1 cellular context compared by ENCODE assay signal in the genomic region with DNA sequence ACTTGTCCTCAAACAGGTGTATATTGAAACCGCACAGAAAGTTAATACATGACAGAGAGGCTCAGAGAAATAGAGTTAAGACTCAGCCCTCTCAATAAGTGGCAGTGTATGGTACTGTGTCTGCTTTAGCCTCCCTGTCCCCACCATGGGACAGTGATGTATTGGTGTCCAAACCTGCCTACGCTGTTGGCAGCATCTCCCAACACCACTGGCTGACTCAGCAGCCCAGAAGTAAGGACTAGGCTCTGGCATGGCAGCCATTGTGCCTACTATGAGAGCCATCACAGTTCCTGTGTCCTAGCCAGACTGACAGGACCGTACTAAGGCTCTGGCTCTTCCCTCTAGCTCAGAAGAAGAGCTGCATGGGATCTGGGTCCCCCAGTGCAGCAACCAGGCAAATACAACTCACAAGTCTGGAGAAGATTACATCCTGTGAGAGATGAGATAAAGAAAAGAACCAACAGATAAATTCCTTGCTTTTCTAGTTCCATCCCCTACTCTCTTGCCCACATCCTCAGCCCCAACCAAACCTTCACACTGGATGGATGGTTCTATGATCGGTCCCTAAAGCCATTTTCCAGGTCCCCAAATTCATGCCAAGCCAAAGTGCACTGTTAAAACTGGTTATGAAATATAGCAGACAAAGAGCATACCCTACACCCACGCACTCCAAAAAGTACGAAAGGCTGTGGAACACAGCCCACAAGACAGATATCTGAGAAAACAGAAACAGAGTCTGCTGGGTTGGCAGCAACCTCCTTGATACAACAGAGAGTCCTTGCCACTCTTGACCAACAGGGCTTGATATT.
TF ChIP-seq lines count a peak whose summit lies in the region.

No MANE protein-coding gene starts in this region.

TF ChIP-seq in K562, 482 proteins besides CTCF, POLR2A, EP300 and RAD21 (continued from another document):
- TF ChIP-seq, protein P1, sequence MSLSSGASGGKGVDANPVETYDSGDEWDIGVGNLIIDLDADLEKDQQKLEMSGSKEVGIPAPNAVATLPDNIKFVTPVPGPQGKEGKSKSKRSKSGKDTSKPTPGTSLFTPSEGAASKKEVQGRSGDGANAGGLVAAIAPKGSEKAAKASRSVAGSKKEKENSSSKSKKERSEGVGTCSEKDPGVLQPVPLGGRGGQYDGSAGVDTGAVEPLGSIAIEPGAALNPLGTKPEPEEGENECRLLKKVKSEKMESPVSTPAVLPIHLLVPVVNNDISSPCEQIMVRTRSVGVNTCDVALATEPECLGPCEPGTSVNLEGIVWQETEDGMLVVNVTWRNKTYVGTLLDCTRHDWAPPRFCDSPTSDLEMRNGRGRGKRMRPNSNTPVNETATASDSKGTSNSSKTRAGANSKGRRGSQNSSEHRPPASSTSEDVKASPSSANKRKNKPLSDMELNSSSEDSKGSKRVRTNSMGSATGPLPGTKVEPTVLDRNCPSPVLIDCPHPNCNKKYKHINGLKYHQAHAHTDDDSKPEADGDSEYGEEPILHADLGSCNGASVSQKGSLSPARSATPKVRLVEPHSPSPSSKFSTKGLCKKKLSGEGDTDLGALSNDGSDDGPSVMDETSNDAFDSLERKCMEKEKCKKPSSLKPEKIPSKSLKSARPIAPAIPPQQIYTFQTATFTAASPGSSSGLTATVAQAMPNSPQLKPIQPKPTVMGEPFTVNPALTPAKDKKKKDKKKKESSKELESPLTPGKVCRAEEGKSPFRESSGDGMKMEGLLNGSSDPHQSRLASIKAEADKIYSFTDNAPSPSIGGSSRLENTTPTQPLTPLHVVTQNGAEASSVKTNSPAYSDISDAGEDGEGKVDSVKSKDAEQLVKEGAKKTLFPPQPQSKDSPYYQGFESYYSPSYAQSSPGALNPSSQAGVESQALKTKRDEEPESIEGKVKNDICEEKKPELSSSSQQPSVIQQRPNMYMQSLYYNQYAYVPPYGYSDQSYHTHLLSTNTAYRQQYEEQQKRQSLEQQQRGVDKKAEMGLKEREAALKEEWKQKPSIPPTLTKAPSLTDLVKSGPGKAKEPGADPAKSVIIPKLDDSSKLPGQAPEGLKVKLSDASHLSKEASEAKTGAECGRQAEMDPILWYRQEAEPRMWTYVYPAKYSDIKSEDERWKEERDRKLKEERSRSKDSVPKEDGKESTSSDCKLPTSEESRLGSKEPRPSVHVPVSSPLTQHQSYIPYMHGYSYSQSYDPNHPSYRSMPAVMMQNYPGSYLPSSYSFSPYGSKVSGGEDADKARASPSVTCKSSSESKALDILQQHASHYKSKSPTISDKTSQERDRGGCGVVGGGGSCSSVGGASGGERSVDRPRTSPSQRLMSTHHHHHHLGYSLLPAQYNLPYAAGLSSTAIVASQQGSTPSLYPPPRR (CRISPR knock-in tag; IDR thresholded peaks at IDR 0.05; ENCODE audit: borderline replicate concordance): no peak
- TF ChIP-seq NFE2 (IDR thresholded peaks at IDR 0.05; ENCODE audit: low read depth) (0 out of 2 replicates have a peak, but pooled peaks have one; percentile 22), GABPA (tag; conservative IDR thresholded peaks at IDR 0.05; ENCODE audit: low read depth) (no peak), CBX8 (IDR thresholded peaks at IDR 0.05; ENCODE audit: borderline replicate concordance, extremely low read depth, low read depth, low read length, poor library complexity, severe bottlenecking) (no peak), RUNX1 (IDR thresholded peaks at IDR 0.05; ENCODE audit: low read depth) (no peak), ZNF76 (CRISPR knock-in tag; IDR thresholded peaks at IDR 0.05; ENCODE audit: borderline replicate concordance) (no peak), ZFPM2 (CRISPR knock-in tag; IDR thresholded peaks at IDR 0.05) (no peak), MEIS2 (IDR thresholded peaks at IDR 0.05; ENCODE audit: partially characterized antibody) (peak; percentile 61), RBBP5 (IDR thresholded peaks at IDR 0.05; ENCODE audit: borderline replicate concordance, insufficient read depth, low read length, poor library complexity, severe bottlenecking) (peak; percentile 17), GATA2 (CRISPR knock-in tag; IDR thresholded peaks at IDR 0.05) (0 out of 2 replicates have a peak, but pooled peaks have one; percentile 5), ZNF589 (CRISPR knock-in tag; IDR thresholded peaks at IDR 0.05; ENCODE audit: low read depth) (0 out of 2 replicates have a peak, but pooled peaks have one; percentile 34), DMBX1 (CRISPR knock-in tag; IDR thresholded peaks at IDR 0.05; ENCODE audit: borderline replicate concordance) (no peak), MEF2D (tag; conservative IDR thresholded peaks at IDR 0.05; ENCODE audit: low read depth) (peak; percentile 37; the same call in 1 of the 2 replicates), ZNF586 (CRISPR knock-in tag; conservative IDR thresholded peaks at IDR 0.05) (no peak), TEAD2 (tag; IDR thresholded peaks at IDR 0.05) (0 out of 2 replicates have a peak, but pooled peaks have one; percentile 30), ARHGAP35 (IDR thresholded peaks at IDR 0.05; ENCODE audit: partially characterized antibody) (no peak), SMARCE1 (IDR thresholded peaks at IDR 0.05) (peak; percentile 49; the same call in 1 of the 2 replicates), C11orf30 (IDR thresholded peaks at IDR 0.05; ENCODE audit: low read depth) (peak; percentile 32; the same call in 1 of the 2 replicates), NCOR1 (IDR thresholded peaks at IDR 0.05) (peak; percentile 45), CBFA2T3 (IDR thresholded peaks at IDR 0.05) (peak; percentile 62; the same call in 1 of the 2 replicates), JUND (IDR thresholded peaks at IDR 0.05; ENCODE audit: borderline replicate concordance, low read depth, low read length) (peak; percentile 31; the same call in 1 of the 2 replicates), JUND (tag; IDR thresholded peaks at IDR 0.05; ENCODE audit: borderline replicate concordance, low read depth, low read length) (no peak; the same call in 2 of the 3 replicates), ZNF133 (CRISPR knock-in tag; IDR thresholded peaks at IDR 0.05) (no peak), SREBF2 (CRISPR knock-in tag; IDR thresholded peaks at IDR 0.05) (0 out of 2 replicates have a peak, but pooled peaks have one; percentile 21), ETS2 (tag; IDR thresholded peaks at IDR 0.05; ENCODE audit: borderline replicate concordance, poor library complexity, severe bottlenecking) (no peak)
- TF ChIP-seq, protein P2, sequence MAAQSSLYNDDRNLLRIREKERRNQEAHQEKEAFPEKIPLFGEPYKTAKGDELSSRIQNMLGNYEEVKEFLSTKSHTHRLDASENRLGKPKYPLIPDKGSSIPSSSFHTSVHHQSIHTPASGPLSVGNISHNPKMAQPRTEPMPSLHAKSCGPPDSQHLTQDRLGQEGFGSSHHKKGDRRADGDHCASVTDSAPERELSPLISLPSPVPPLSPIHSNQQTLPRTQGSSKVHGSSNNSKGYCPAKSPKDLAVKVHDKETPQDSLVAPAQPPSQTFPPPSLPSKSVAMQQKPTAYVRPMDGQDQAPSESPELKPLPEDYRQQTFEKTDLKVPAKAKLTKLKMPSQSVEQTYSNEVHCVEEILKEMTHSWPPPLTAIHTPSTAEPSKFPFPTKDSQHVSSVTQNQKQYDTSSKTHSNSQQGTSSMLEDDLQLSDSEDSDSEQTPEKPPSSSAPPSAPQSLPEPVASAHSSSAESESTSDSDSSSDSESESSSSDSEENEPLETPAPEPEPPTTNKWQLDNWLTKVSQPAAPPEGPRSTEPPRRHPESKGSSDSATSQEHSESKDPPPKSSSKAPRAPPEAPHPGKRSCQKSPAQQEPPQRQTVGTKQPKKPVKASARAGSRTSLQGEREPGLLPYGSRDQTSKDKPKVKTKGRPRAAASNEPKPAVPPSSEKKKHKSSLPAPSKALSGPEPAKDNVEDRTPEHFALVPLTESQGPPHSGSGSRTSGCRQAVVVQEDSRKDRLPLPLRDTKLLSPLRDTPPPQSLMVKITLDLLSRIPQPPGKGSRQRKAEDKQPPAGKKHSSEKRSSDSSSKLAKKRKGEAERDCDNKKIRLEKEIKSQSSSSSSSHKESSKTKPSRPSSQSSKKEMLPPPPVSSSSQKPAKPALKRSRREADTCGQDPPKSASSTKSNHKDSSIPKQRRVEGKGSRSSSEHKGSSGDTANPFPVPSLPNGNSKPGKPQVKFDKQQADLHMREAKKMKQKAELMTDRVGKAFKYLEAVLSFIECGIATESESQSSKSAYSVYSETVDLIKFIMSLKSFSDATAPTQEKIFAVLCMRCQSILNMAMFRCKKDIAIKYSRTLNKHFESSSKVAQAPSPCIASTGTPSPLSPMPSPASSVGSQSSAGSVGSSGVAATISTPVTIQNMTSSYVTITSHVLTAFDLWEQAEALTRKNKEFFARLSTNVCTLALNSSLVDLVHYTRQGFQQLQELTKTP (IDR thresholded peaks at IDR 0.05; ENCODE audit: low read depth in 1 of 2, partially characterized antibody in 2 of 2): peak in 1 of 2 experiments; percentile 41
- TF ChIP-seq, protein P3, sequence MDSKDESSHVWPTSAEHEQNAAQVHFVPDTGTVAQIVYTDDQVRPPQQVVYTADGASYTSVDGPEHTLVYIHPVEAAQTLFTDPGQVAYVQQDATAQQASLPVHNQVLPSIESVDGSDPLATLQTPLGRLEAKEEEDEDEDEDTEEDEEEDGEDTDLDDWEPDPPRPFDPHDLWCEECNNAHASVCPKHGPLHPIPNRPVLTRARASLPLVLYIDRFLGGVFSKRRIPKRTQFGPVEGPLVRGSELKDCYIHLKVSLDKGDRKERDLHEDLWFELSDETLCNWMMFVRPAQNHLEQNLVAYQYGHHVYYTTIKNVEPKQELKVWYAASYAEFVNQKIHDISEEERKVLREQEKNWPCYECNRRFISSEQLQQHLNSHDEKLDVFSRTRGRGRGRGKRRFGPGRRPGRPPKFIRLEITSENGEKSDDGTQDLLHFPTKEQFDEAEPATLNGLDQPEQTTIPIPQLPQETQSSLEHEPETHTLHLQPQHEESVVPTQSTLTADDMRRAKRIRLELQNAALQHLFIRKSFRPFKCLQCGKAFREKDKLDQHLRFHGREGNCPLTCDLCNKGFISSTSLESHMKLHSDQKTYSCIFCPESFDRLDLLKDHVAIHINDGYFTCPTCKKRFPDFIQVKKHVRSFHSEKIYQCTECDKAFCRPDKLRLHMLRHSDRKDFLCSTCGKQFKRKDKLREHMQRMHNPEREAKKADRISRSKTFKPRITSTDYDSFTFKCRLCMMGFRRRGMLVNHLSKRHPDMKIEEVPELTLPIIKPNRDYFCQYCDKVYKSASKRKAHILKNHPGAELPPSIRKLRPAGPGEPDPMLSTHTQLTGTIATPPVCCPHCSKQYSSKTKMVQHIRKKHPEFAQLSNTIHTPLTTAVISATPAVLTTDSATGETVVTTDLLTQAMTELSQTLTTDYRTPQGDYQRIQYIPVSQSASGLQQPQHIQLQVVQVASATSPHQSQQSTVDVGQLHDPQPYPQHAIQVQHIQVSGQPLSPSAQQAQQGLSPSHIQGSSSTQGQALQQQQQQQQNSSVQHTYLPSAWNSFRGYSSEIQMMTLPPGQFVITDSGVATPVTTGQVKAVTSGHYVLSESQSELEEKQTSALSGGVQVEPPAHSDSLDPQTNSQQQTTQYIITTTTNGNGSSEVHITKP (IDR thresholded peaks at IDR 0.05; ENCODE audit: partially characterized antibody): peak; percentile 36
TF ChIP-seq in K562: peak in this region for 36.
